In the genomic region with DNA sequence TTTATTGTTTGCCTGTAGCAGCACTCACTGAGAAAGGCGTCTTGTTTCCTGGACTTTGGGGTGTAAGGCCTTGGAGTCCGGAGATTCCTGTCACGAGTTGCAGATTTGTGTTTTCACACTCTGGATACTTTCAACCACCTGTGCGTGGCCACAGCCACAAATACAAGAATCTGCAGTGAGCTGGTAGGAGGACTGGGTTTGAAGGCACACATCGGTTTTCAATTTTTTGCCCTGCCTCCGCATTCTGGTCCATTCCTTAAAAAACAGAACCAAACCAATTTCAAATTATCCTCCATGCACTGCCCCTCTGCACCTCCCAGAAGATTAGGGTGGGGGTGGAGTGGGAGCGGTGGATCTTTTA, we compare ENCODE assay signal across 8 cellular contexts. TPM values are rescaled to one million over a fixed set of nuclear protein-coding genes. Genes with fewer than 3 reads are reported as not detected.
DNase-seq lines count a peak whose midpoint lies in the region; ATAC-seq and TF ChIP-seq lines count a peak whose summit lies in the region.

No MANE protein-coding gene starts in this region.

- H3K27ac ChIP-seq in SK-N-SH (ENCODE audit: low read depth in 2 of 2, low read length in 1 of 2) = peak overlapping the region; percentile 51 to 90; a peak in 3 of 4 replicates

- H3K36me3 ChIP-seq in SK-N-SH (replicated peaks in 1 of 2; ENCODE audit: control insufficient read depth in 1 of 2, insufficient read depth in 2 of 2, low read length in 1 of 2) = peaks cover 0 to 2% of the 10 kb centered on the region in 2 experiments
- H3K36me3 ChIP-seq in endocrine pancreas (ENCODE audit: control insufficient read depth, insufficient read depth, low read length) = no peaks in the 10 kb centered on the region

- no peak for TF ChIP-seq EP300 in SK-N-SH (IDR thresholded peaks at IDR 0.05; ENCODE audit: borderline replicate concordance in 1 of 2, low read depth in 1 of 2, low read length in 1 of 2)

- H3F3A ChIP-seq in SK-N-SH (replicated peaks; ENCODE audit: insufficient read depth) = no peaks in the 10 kb centered on the region

- 5% methylated on average over 7 of the region's 7 CpGs for WGBS in SK-N-SH (ENCODE audit: low lambda C conversion rate)

- no peaks in the 10 kb centered on the region for H3K9me2 ChIP-seq in SK-N-SH

- H4K20me1 ChIP-seq in SK-N-SH (ENCODE audit: insufficient read depth) = no peaks in the 10 kb centered on the region

- POLR2A ChIA-PET in SK-N-SH (lab: Yijun Ruan, JAX) = interaction anchor here (0.9 to 2.0 kb wide), 5 partner anchors 9 to 172 kb away, joined by 3 to 7 read pairs (median 4); a partner anchor contains a TSS

- H3K27me3 ChIP-seq in SK-N-SH (ENCODE audit: insufficient read depth) (no peaks in the 10 kb centered on the region), endocrine pancreas (ENCODE audit: control insufficient read depth, insufficient read depth, low read length) (no peaks in the 10 kb centered on the region)

- CTCF ChIA-PET in SK-N-SH (lab: Yijun Ruan, JAX) = interaction anchor here (0.8 to 1.5 kb wide), 4 partner anchors 10 to 40 kb away, joined by 3 to 4 read pairs (median 3); no protein-coding TSS in a partner anchor

- peaks cover 7% of the 10 kb centered on the region; the same call in 1 of the 2 replicates for H3K9me3 ChIP-seq in SK-N-SH
- no peaks in the 10 kb centered on the region for H3K9me3 ChIP-seq in endocrine pancreas (ENCODE audit: control insufficient read depth, low read length)

- peak; percentile 14 for DNase-seq in AG20443 (ENCODE audit: low spot score)
- DNase-seq in SK-N-SH = no peak
- DNase-seq in myocyte (ENCODE audit: low read depth) = peak; percentile 62
- DNase-seq in SW 1271 (lab: John Stamatoyannopoulos, UW) = no peak
- no peak for DNase-seq in NCI-H524 treated with DMSO at 0.1 percent for 48 hours (lab: John Stamatoyannopoulos, UW)

- no peak for TF ChIP-seq CTCF in SK-N-SH (IDR thresholded peaks at IDR 0.05)

- H3K79me2 ChIP-seq in SK-N-SH (ENCODE audit: insufficient read depth) = peaks cover 54% of the 10 kb centered on the region

- H2AFZ ChIP-seq in SK-N-SH (ENCODE audit: low read depth) = peak overlapping the region; percentile 95

- peak overlapping the region; percentile 79 for H3K4me2 ChIP-seq in SK-N-SH

- H3K9ac ChIP-seq in SK-N-SH (peak overlapping the region; percentile 87), endocrine pancreas (ENCODE audit: control insufficient read depth, insufficient read depth, low read length) (peak overlapping the region; percentile 96)

- H3K4me1 ChIP-seq in SK-N-SH (ENCODE audit: control insufficient read depth in 1 of 2, insufficient read depth in 2 of 2, low read depth in 1 of 2, low read length in 1 of 2) = peaks cover 0 to 7% of the 10 kb centered on the region in 2 experiments; a peak in 3 of 4 replicates
- H3K4me1 ChIP-seq in endocrine pancreas (ENCODE audit: control insufficient read depth, insufficient read depth, low read length) = peaks cover 12% of the 10 kb centered on the region

- H3K4me3 ChIP-seq in SK-N-SH (ENCODE audit: low read depth in 2 of 2, low read length in 1 of 2) (peak overlapping the region; percentile 78 to 97), endocrine pancreas (ENCODE audit: control insufficient read depth, insufficient read depth, low read length) (peak overlapping the region; percentile 88)

- TF ChIP-seq RAD21 in SK-N-SH (IDR thresholded peaks at IDR 0.05; ENCODE audit: low read length) = no peak; the same call in 1 of the 2 replicates

- peak; percentile 23 for ATAC-seq in GM21447 (IDR thresholded peaks at IDR 0.05; ENCODE audit: unreplicated experiment)
- no peak for ATAC-seq in HG02623 (IDR thresholded peaks at IDR 0.05; ENCODE audit: unreplicated experiment)

TF ChIP-seq in SK-N-SH, 30 proteins besides CTCF, POLR2A, EP300 and RAD21:
- TF ChIP-seq, protein P1, sequence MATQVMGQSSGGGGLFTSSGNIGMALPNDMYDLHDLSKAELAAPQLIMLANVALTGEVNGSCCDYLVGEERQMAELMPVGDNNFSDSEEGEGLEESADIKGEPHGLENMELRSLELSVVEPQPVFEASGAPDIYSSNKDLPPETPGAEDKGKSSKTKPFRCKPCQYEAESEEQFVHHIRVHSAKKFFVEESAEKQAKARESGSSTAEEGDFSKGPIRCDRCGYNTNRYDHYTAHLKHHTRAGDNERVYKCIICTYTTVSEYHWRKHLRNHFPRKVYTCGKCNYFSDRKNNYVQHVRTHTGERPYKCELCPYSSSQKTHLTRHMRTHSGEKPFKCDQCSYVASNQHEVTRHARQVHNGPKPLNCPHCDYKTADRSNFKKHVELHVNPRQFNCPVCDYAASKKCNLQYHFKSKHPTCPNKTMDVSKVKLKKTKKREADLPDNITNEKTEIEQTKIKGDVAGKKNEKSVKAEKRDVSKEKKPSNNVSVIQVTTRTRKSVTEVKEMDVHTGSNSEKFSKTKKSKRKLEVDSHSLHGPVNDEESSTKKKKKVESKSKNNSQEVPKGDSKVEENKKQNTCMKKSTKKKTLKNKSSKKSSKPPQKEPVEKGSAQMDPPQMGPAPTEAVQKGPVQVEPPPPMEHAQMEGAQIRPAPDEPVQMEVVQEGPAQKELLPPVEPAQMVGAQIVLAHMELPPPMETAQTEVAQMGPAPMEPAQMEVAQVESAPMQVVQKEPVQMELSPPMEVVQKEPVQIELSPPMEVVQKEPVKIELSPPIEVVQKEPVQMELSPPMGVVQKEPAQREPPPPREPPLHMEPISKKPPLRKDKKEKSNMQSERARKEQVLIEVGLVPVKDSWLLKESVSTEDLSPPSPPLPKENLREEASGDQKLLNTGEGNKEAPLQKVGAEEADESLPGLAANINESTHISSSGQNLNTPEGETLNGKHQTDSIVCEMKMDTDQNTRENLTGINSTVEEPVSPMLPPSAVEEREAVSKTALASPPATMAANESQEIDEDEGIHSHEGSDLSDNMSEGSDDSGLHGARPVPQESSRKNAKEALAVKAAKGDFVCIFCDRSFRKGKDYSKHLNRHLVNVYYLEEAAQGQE (IDR thresholded peaks at IDR 0.05; ENCODE audit: low read depth, low read length) = no peak
- TF ChIP-seq, protein P2, sequence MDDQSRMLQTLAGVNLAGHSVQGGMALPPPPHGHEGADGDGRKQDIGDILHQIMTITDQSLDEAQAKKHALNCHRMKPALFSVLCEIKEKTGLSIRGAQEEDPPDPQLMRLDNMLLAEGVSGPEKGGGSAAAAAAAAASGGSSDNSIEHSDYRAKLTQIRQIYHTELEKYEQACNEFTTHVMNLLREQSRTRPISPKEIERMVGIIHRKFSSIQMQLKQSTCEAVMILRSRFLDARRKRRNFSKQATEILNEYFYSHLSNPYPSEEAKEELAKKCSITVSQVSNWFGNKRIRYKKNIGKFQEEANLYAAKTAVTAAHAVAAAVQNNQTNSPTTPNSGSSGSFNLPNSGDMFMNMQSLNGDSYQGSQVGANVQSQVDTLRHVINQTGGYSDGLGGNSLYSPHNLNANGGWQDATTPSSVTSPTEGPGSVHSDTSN (IDR thresholded peaks at IDR 0.05) = no peak
- TF ChIP-seq, protein P3, sequence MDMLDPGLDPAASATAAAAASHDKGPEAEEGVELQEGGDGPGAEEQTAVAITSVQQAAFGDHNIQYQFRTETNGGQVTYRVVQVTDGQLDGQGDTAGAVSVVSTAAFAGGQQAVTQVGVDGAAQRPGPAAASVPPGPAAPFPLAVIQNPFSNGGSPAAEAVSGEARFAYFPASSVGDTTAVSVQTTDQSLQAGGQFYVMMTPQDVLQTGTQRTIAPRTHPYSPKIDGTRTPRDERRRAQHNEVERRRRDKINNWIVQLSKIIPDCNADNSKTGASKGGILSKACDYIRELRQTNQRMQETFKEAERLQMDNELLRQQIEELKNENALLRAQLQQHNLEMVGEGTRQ (IDR thresholded peaks at IDR 0.05; ENCODE audit: borderline replicate concordance, low read depth, low read length) = 0 out of 2 replicates have a peak, but pooled peaks have one; percentile 4
- TF ChIP-seq TCF12 (IDR thresholded peaks at IDR 0.05) (no peak), MXI1 (IDR thresholded peaks at IDR 0.05; ENCODE audit: low read depth, low read length) (peak; percentile 64; the same call in 1 of the 2 replicates)

RNA-seq across cellular contexts. Expression of a gene that starts 0.6 kb away (rescaled TPM):
- 35.5 and 37.3 TPM in 2 replicates for polyA plus RNA-seq in SK-N-SH (2012; rRNA removed)
- polyA plus RNA-seq in SK-N-SH (2012; cell fraction: cytosol; rRNA removed) = 38.8 and 48.9 TPM in 2 replicates
- 41.3 and 46.3 TPM in 2 replicates for polyA plus RNA-seq in SK-N-SH (2012; cell fraction: nucleus; rRNA removed)
- total RNA-seq in myocyte = 102 and 106 TPM in 2 replicates
- 61.3 TPM for polyA plus RNA-seq in myocyte (2012)

Comparison
In these comparisons a context has a peak if more than half of its experiments do, and no peak if none do; other contexts are left out.
1. DNase-seq: peak in AG20443 (single experiment) and myocyte (single experiment); none in SK-N-SH (single experiment), SW 1271 (0 of 2) and NCI-H524 treated with DMSO at 0.1 percent for 48 hours (single experiment).